Comparison of ENCODE assay signal across 1 cellular context in the genomic region with DNA sequence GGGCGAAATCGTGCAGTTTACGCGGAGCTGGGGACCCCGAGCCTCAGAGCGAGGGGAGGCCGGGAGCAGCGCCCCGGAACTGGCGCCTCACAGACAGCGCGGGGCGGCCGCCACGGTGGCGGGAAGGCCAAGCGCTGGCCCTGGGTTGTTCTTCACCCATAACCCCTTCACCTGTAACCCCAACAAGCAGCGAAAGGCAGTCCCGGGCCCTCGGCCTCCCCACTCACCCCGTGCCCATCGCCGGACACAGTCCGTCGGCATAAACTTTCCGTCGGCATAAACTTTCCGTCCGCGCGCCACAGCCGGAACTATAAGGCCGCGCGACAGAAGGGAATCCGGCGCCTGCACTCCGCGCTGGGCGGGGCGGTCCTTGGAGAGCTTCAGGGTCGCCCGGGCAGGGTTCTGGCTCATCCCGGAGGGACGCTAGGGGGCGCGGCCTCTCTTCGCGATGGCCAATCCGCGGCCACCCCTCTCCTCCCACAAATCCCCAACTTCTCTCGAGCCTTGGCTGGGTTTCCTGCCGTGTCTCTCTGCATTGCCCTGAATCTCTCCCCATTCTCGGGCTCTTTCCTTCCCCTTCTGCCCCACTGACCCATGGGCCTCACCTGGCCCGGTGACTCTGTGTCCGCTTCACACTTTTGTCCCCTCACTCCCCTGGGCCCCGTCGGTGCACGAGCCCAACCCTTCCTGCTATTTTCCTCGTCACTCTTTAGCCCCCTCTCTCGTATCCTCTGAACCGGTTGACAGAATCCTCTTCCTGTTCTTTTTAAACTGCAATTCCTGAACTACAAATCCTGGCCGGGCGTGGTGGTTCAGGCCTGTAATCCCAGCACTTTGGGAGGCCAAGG.
TF ChIP-seq lines count a peak whose summit lies in the region.

A gene (minus strand): TSS at position 261 of the 848 bp plus-strand sequence. CDS start 3,751 bp downstream, outside the sequence.

TF ChIP-seq in H1, 55 proteins besides CTCF, POLR2A, EP300 and RAD21:
- TF ChIP-seq SP4 (IDR thresholded peaks at IDR 0.05; ENCODE audit: low read length) = peak; percentile 88
- TF ChIP-seq GABPA (IDR thresholded peaks at IDR 0.05; ENCODE audit: borderline replicate concordance, insufficient read depth, low read length) = peak; percentile 95
- TF ChIP-seq, protein P1, sequence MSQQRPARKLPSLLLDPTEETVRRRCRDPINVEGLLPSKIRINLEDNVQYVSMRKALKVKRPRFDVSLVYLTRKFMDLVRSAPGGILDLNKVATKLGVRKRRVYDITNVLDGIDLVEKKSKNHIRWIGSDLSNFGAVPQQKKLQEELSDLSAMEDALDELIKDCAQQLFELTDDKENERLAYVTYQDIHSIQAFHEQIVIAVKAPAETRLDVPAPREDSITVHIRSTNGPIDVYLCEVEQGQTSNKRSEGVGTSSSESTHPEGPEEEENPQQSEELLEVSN (IDR thresholded peaks at IDR 0.05) = peak; percentile 71
- no peak for TF ChIP-seq SUZ12 (IDR thresholded peaks at IDR 0.05; ENCODE audit: low read length)
- peak; percentile 49; the same call in 1 of the 2 replicates for TF ChIP-seq FOSL1 (IDR thresholded peaks at IDR 0.05; ENCODE audit: insufficient read depth, low read depth, low read length)
- peak; percentile 59 for TF ChIP-seq EGR1 (IDR thresholded peaks at IDR 0.05; ENCODE audit: borderline replicate concordance, low read depth, low read length)
- peak; percentile 97 for TF ChIP-seq PHF8 (conservative IDR thresholded peaks at IDR 0.05; ENCODE audit: low read depth, low read length)
- TF ChIP-seq SIN3A (conservative IDR thresholded peaks at IDR 0.05 in 1 of 2, IDR thresholded peaks at IDR 0.05 in 1 of 2; ENCODE audit: low read depth in 1 of 2, low read length in 2 of 2) = peak; percentile 80 to 92; a peak in 2 of 4 replicates
- TF ChIP-seq GTF2F1 (IDR thresholded peaks at IDR 0.05; ENCODE audit: borderline replicate concordance, low read depth, low read length) = peak; percentile 39; the same call in 1 of the 2 replicates
- 0 out of 2 replicates have a peak, but pooled peaks have one; percentile 35 for TF ChIP-seq TCF12 (IDR thresholded peaks at IDR 0.05; ENCODE audit: low read depth, low read length)
- peak; percentile 86 for TF ChIP-seq TAF7 (optimal IDR thresholded peaks at IDR 0.05; ENCODE audit: borderline replicate concordance, low read depth, low read length)
- TF ChIP-seq SRF (IDR thresholded peaks at IDR 0.05; ENCODE audit: low read depth, low read length) = peak; percentile 57; the same call in 1 of the 2 replicates
- no peak for TF ChIP-seq RFX5 (IDR thresholded peaks at IDR 0.05; ENCODE audit: borderline replicate concordance, low read depth, low read length)
- TF ChIP-seq TBP (IDR thresholded peaks at IDR 0.05; ENCODE audit: low read depth, low read length) = peak; percentile 88
- TF ChIP-seq TAF1 (IDR thresholded peaks at IDR 0.05; ENCODE audit: low read depth, low read length) = peak; percentile 92
- TF ChIP-seq NANOG (IDR thresholded peaks at IDR 0.05; ENCODE audit: insufficient read depth, low read depth, low read length, poor library complexity, severe bottlenecking) = peak; percentile 58
- TF ChIP-seq CHD1 (IDR thresholded peaks at IDR 0.05; ENCODE audit: low read depth, low read length) = no peak
- no peak for TF ChIP-seq CBX5 (IDR thresholded peaks at IDR 0.05; ENCODE audit: low read depth, low read length)
- TF ChIP-seq KDM4A (IDR thresholded peaks at IDR 0.05; ENCODE audit: low read depth, low read length, severe bottlenecking) = peak; percentile 64
- 0 out of 2 replicates have a peak, but pooled peaks have one; percentile 62 for TF ChIP-seq RXRA (IDR thresholded peaks at IDR 0.05; ENCODE audit: insufficient read depth, low read depth, low read length)
- TF ChIP-seq BCL11A (IDR thresholded peaks at IDR 0.05; ENCODE audit: low read depth in 2 of 2, low read length in 2 of 2) = no peak
- TF ChIP-seq NRF1 (IDR thresholded peaks at IDR 0.05; ENCODE audit: low read depth, low read length) = no peak
- no peak for TF ChIP-seq RNF2 (IDR thresholded peaks at IDR 0.05; ENCODE audit: borderline replicate concordance, low read depth, low read length, missing control alignments, poor library complexity, severe bottlenecking)
- peak; percentile 25; the same call in 1 of the 2 replicates for TF ChIP-seq POU5F1 (IDR thresholded peaks at IDR 0.05; ENCODE audit: low read depth, low read length)
- no peak for TF ChIP-seq CBX8 (IDR thresholded peaks at IDR 0.05; ENCODE audit: borderline replicate concordance, low read depth, low read length)
- no peak for TF ChIP-seq HDAC6 (IDR thresholded peaks at IDR 0.05; ENCODE audit: low read depth, low read length)
- peak; percentile 61 for TF ChIP-seq TEAD4 (IDR thresholded peaks at IDR 0.05; ENCODE audit: low read depth, low read length)
- peak; percentile 98 for TF ChIP-seq ASH2L (IDR thresholded peaks at IDR 0.05; ENCODE audit: low read length)
- peak; percentile 71 for TF ChIP-seq CREB1 (IDR thresholded peaks at IDR 0.05)
- peak; percentile 89 for TF ChIP-seq POLR2AphosphoS5 (IDR thresholded peaks at IDR 0.05; ENCODE audit: low read depth, low read length)
- TF ChIP-seq, protein P2, sequence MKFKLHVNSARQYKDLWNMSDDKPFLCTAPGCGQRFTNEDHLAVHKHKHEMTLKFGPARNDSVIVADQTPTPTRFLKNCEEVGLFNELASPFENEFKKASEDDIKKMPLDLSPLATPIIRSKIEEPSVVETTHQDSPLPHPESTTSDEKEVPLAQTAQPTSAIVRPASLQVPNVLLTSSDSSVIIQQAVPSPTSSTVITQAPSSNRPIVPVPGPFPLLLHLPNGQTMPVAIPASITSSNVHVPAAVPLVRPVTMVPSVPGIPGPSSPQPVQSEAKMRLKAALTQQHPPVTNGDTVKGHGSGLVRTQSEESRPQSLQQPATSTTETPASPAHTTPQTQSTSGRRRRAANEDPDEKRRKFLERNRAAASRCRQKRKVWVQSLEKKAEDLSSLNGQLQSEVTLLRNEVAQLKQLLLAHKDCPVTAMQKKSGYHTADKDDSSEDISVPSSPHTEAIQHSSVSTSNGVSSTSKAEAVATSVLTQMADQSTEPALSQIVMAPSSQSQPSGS (IDR thresholded peaks at IDR 0.05; ENCODE audit: low read length) = no peak; the same call in 1 of the 2 replicates
- peak; percentile 76; the same call in 1 of the 2 replicates for TF ChIP-seq YY1 (IDR thresholded peaks at IDR 0.05; ENCODE audit: low read depth, low read length)
- no peak for TF ChIP-seq CEBPB (IDR thresholded peaks at IDR 0.05; ENCODE audit: low read depth, low read length)
- TF ChIP-seq, protein P3, sequence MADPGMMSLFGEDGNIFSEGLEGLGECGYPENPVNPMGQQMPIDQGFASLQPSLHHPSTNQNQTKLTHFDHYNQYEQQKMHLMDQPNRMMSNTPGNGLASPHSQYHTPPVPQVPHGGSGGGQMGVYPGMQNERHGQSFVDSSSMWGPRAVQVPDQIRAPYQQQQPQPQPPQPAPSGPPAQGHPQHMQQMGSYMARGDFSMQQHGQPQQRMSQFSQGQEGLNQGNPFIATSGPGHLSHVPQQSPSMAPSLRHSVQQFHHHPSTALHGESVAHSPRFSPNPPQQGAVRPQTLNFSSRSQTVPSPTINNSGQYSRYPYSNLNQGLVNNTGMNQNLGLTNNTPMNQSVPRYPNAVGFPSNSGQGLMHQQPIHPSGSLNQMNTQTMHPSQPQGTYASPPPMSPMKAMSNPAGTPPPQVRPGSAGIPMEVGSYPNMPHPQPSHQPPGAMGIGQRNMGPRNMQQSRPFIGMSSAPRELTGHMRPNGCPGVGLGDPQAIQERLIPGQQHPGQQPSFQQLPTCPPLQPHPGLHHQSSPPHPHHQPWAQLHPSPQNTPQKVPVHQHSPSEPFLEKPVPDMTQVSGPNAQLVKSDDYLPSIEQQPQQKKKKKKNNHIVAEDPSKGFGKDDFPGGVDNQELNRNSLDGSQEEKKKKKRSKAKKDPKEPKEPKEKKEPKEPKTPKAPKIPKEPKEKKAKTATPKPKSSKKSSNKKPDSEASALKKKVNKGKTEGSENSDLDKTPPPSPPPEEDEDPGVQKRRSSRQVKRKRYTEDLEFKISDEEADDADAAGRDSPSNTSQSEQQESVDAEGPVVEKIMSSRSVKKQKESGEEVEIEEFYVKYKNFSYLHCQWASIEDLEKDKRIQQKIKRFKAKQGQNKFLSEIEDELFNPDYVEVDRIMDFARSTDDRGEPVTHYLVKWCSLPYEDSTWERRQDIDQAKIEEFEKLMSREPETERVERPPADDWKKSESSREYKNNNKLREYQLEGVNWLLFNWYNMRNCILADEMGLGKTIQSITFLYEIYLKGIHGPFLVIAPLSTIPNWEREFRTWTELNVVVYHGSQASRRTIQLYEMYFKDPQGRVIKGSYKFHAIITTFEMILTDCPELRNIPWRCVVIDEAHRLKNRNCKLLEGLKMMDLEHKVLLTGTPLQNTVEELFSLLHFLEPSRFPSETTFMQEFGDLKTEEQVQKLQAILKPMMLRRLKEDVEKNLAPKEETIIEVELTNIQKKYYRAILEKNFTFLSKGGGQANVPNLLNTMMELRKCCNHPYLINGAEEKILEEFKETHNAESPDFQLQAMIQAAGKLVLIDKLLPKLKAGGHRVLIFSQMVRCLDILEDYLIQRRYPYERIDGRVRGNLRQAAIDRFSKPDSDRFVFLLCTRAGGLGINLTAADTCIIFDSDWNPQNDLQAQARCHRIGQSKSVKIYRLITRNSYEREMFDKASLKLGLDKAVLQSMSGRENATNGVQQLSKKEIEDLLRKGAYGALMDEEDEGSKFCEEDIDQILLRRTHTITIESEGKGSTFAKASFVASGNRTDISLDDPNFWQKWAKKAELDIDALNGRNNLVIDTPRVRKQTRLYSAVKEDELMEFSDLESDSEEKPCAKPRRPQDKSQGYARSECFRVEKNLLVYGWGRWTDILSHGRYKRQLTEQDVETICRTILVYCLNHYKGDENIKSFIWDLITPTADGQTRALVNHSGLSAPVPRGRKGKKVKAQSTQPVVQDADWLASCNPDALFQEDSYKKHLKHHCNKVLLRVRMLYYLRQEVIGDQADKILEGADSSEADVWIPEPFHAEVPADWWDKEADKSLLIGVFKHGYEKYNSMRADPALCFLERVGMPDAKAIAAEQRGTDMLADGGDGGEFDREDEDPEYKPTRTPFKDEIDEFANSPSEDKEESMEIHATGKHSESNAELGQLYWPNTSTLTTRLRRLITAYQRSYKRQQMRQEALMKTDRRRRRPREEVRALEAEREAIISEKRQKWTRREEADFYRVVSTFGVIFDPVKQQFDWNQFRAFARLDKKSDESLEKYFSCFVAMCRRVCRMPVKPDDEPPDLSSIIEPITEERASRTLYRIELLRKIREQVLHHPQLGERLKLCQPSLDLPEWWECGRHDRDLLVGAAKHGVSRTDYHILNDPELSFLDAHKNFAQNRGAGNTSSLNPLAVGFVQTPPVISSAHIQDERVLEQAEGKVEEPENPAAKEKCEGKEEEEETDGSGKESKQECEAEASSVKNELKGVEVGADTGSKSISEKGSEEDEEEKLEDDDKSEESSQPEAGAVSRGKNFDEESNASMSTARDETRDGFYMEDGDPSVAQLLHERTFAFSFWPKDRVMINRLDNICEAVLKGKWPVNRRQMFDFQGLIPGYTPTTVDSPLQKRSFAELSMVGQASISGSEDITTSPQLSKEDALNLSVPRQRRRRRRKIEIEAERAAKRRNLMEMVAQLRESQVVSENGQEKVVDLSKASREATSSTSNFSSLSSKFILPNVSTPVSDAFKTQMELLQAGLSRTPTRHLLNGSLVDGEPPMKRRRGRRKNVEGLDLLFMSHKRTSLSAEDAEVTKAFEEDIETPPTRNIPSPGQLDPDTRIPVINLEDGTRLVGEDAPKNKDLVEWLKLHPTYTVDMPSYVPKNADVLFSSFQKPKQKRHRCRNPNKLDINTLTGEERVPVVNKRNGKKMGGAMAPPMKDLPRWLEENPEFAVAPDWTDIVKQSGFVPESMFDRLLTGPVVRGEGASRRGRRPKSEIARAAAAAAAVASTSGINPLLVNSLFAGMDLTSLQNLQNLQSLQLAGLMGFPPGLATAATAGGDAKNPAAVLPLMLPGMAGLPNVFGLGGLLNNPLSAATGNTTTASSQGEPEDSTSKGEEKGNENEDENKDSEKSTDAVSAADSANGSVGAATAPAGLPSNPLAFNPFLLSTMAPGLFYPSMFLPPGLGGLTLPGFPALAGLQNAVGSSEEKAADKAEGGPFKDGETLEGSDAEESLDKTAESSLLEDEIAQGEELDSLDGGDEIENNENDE (IDR thresholded peaks at IDR 0.05; ENCODE audit: insufficient replicate concordance, low read length) = no peak
- TF ChIP-seq BACH1 (IDR thresholded peaks at IDR 0.05; ENCODE audit: low read length) = no peak
- TF ChIP-seq, protein P4, sequence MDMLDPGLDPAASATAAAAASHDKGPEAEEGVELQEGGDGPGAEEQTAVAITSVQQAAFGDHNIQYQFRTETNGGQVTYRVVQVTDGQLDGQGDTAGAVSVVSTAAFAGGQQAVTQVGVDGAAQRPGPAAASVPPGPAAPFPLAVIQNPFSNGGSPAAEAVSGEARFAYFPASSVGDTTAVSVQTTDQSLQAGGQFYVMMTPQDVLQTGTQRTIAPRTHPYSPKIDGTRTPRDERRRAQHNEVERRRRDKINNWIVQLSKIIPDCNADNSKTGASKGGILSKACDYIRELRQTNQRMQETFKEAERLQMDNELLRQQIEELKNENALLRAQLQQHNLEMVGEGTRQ (IDR thresholded peaks at IDR 0.05; ENCODE audit: low read length) = no peak
- TF ChIP-seq KDM5A (IDR thresholded peaks at IDR 0.05; ENCODE audit: low read length) = peak; percentile 84
- TF ChIP-seq SIX5 (IDR thresholded peaks at IDR 0.05; ENCODE audit: low read depth, low read length) = peak; percentile 33; the same call in 1 of the 2 replicates
- peak; percentile 53; the same call in 1 of the 2 replicates for TF ChIP-seq SP1 (IDR thresholded peaks at IDR 0.05; ENCODE audit: low read depth, low read length)
- TF ChIP-seq, protein P5, sequence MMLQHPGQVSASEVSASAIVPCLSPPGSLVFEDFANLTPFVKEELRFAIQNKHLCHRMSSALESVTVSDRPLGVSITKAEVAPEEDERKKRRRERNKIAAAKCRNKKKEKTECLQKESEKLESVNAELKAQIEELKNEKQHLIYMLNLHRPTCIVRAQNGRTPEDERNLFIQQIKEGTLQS (IDR thresholded peaks at IDR 0.05; ENCODE audit: insufficient read depth, low read depth, low read length) = no peak
- TF ChIP-seq, protein P6, sequence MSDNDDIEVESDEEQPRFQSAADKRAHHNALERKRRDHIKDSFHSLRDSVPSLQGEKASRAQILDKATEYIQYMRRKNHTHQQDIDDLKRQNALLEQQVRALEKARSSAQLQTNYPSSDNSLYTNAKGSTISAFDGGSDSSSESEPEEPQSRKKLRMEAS (IDR thresholded peaks at IDR 0.05) = peak; percentile 89
- TF ChIP-seq RBBP5 (IDR thresholded peaks at IDR 0.05; ENCODE audit: borderline replicate concordance, low read depth, low read length) = peak; percentile 95; the same call in 1 of the 2 replicates
- no peak for TF ChIP-seq MAFK (IDR thresholded peaks at IDR 0.05; ENCODE audit: low read depth, low read length)
- TF ChIP-seq HDAC2 (IDR thresholded peaks at IDR 0.05; ENCODE audit: borderline replicate concordance in 1 of 2, low read depth in 2 of 2, low read length in 2 of 2) = peak in 1 of 2 experiments; percentile 48; a peak in 2 of 4 replicates
TF ChIP-seq in H1: peak in this region for 28.
